ENCODE assay signal across 17 cellular contexts in the genomic region with DNA sequence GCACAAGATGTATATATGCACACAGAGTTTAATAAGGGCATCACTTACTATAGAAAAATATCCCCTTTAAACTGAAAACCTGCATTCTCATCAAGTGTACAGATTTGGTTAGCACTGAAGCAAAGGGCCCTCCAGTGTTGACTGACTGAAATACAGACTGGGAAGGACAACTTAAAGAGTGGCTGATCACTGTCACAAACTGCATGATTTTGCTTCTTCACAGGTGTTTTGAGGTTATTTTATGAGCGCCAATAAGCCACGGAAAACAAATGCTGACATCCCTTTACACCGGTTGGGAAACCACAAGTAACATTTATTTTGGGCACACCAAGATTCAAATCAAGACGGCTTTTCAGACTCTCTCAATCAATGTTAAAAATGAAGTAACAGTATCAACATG. TPM values are rescaled to one million over a fixed set of nuclear protein-coding genes. Genes with fewer than 3 reads are reported as not detected.
DNase-seq lines count a peak whose midpoint lies in the region; ATAC-seq, FAIRE-seq and TF ChIP-seq lines count a peak whose summit lies in the region.
"Had no signal": no experiment of that assay in that cellular context is flagged by ENCODE, and none has a peak within 500 bp of the region (broad histone marks: within the 10 kb centered on the region; RNA-seq: fewer than 3 reads in every experiment).

No MANE protein-coding gene starts in this region.

- no peak overlapping the region; the same call in 1 of the 2 replicates for H3K9ac ChIP-seq in KMS-11
- no peak overlapping the region for H3K9ac ChIP-seq in GM12878 (ENCODE audit: control insufficient read depth, insufficient read depth, low read length)

- H3K4me1 Mint-ChIP-seq in activated CD4-positive, alpha-beta memory T cell treated with anti-CD3 and anti-CD28 coated beads, Interleukin-2, amount 10 ng/mL, durations not matched to agents 7 days and 5 days, result peaks cover 24% of the 10 kb centered on the region
- peaks cover 4% of the 10 kb centered on the region for H3K4me1 Mint-ChIP-seq in activated CD4-positive, alpha-beta memory T cell treated with anti-CD3 and anti-CD28 coated beads for 36 hours (ENCODE audit: low read depth)
- peaks cover 17 to 36% (median 22%) of the 10 kb centered on the region in 4 donors for H3K4me1 Mint-ChIP-seq in CD4-positive, CD25-positive, alpha-beta regulatory T cell

- H4K20me1 ChIP-seq in KMS-11 (ENCODE audit: insufficient read depth) (no peaks in the 10 kb centered on the region; the same call in 1 of the 2 replicates), GM12878 (ENCODE audit: control insufficient read depth, insufficient read depth) (no peaks in the 10 kb centered on the region), osteoblast (ENCODE audit: insufficient read depth, low read length) (no peaks in the 10 kb centered on the region)

- H3K36me3 Mint-ChIP-seq in activated CD4-positive, alpha-beta memory T cell treated with anti-CD3 and anti-CD28 coated beads, Interleukin-2, amount 10 ng/mL, durations not matched to agents 7 days and 5 days (ENCODE audit: low read depth), result peaks cover 54% of the 10 kb centered on the region
- H3K36me3 Mint-ChIP-seq in activated CD4-positive, alpha-beta memory T cell treated with anti-CD3 and anti-CD28 coated beads for 36 hours, result peaks cover 46% of the 10 kb centered on the region
- H3K36me3 Mint-ChIP-seq in CD4-positive, CD25-positive, alpha-beta regulatory T cell, result peaks cover 31% of the 10 kb centered on the region

- no peak overlapping the region for H3K4me3 ChIP-seq in CD4-positive, CD25-positive, alpha-beta regulatory T cell (ENCODE audit: low read depth, low read length)
- H3K4me3 ChIP-seq in KMS-11 (IDR thresholded peaks at IDR 0.05; ENCODE audit: insufficient read depth, low read depth, low read length), result no peak overlapping the region
- H3K4me3 ChIP-seq in GM12878, result no peak overlapping the region
- no peak overlapping the region for H3K4me3 ChIP-seq in osteoblast (ENCODE audit: insufficient read depth, low read length)
- H3K4me3 ChIP-seq: SJCRH30 had no signal

- in situ Hi-C loops in GM12878 (cut with MboI), result loop anchor here (25.0 kb wide), 1 partner anchor 938 kb away; no protein-coding TSS in a partner anchor

- WGBS in GM12878 (ENCODE audit: insufficient coverage, insufficient replicate concordance, low lambda C conversion rate, missing lambda C conversion rate), result 15% methylated on average over 4 of the region's 4 CpGs

- TF ChIP-seq POLR2A in GM12878 (IDR thresholded peaks at IDR 0.05; ENCODE audit: low read depth, low read length), result no peak

- no peak for ATAC-seq in CD4-positive, CD25-positive, alpha-beta regulatory T cell (ENCODE audit: low read depth in 2 of 2)
- ATAC-seq in GM12878, result no peak
- ATAC-seq: PC-3 had no signal

- POLR2A ChIA-PET in activated CD4-positive, alpha-beta memory T cell treated with anti-CD3 and anti-CD28 coated beads, Interleukin-2, amount 10 ng/mL, durations not matched to agents 7 days and 5 days (lab: Charles Lee), result no interaction called here
- POLR2A ChIA-PET in activated CD4-positive, alpha-beta memory T cell treated with anti-CD3 and anti-CD28 coated beads for 36 hours (lab: Charles Lee), result no interaction called here
- POLR2A ChIA-PET in GM12878 (lab: Charles Lee), result no interaction called here

- no peak for DNase-seq in activated CD4-positive, alpha-beta memory T cell treated with anti-CD3 and anti-CD28 coated beads, Interleukin-2, amount 10 ng/mL, durations not matched to agents 7 days and 5 days
- DNase-seq in activated CD4-positive, alpha-beta memory T cell treated with anti-CD3 and anti-CD28 coated beads for 36 hours, result no peak
- peak in 1 of 3 donors; percentile 31 for DNase-seq in CD4-positive, CD25-positive, alpha-beta regulatory T cell
- no peak for DNase-seq in GM12878 (ENCODE audit: low read depth, low spot score)
- no peak for DNase-seq in NCI-H1105 treated with DMSO at 0.1 percent for 48 hours (lab: John Stamatoyannopoulos, UW)
- DNase-seq in osteoblast (ENCODE audit: insufficient read length, low spot score, missing footprints), result no peak
- DNase-seq: Calu3; CD4-positive, alpha-beta memory T cell; DMS53; NCI-H1436; NCI-H2029; NCI-H345; NCI-H524 treated with DMSO at 0.1 percent for 48 hours; PC-3 had no signal

- SMC1A ChIA-PET in GM12878 (lab: Charles Lee; ENCODE audit: uncharacterized antibody, unreplicated experiment), result no interaction called here

- H3K9me3 ChIP-seq in CD4-positive, CD25-positive, alpha-beta regulatory T cell (ENCODE audit: control insufficient read depth in 2 of 2, low read length in 2 of 2), result no peaks in the 10 kb centered on the region
- H3K9me3 ChIP-seq in GM12878 (replicated peaks; ENCODE audit: control insufficient read depth, insufficient read depth, low read length), result no peaks in the 10 kb centered on the region
- no peaks in the 10 kb centered on the region for H3K9me3 ChIP-seq in osteoblast (ENCODE audit: low read depth, low read length)
- H3K9me3 ChIP-seq: SJCRH30 had no signal

- H2AFZ ChIP-seq in KMS-11 (ENCODE audit: low read depth), result no peak overlapping the region
- H2AFZ ChIP-seq in GM12878 (ENCODE audit: control insufficient read depth, low read depth, low read length), result no peak overlapping the region
- H2AFZ ChIP-seq in osteoblast (ENCODE audit: low read length), result no peak overlapping the region

- TF ChIP-seq RAD21 in GM12878 (IDR thresholded peaks at IDR 0.05; ENCODE audit: insufficient read depth, low read depth, low read length), result no peak

- H3K27me3 ChIP-seq in CD4-positive, CD25-positive, alpha-beta regulatory T cell (ENCODE audit: control insufficient read depth, insufficient read depth, low read length), result no peaks in the 10 kb centered on the region
- H3K27me3 ChIP-seq in KMS-11 (ENCODE audit: insufficient read depth, low read depth) (no peaks in the 10 kb centered on the region), GM12878 (replicated peaks in 1 of 2; ENCODE audit: control insufficient read depth in 2 of 2, insufficient read depth in 2 of 2, low read length in 1 of 2) (no peaks in the 10 kb centered on the region), osteoblast (ENCODE audit: insufficient read depth, low read length) (no peaks in the 10 kb centered on the region)
- H3K27me3 ChIP-seq: SJCRH30 had no signal

- peak overlapping the region; percentile 51 for H3K27ac Mint-ChIP-seq in activated CD4-positive, alpha-beta memory T cell treated with anti-CD3 and anti-CD28 coated beads, Interleukin-2, amount 10 ng/mL, durations not matched to agents 7 days and 5 days
- H3K27ac Mint-ChIP-seq in activated CD4-positive, alpha-beta memory T cell treated with anti-CD3 and anti-CD28 coated beads for 36 hours, result no peak overlapping the region
- H3K27ac Mint-ChIP-seq in CD4-positive, CD25-positive, alpha-beta regulatory T cell, result peak overlapping the region in 2 of 3 donors; percentile 20 to 32

- H3K27me3 Mint-ChIP-seq in activated CD4-positive, alpha-beta memory T cell treated with anti-CD3 and anti-CD28 coated beads, Interleukin-2, amount 10 ng/mL, durations not matched to agents 7 days and 5 days, result no peaks in the 10 kb centered on the region
- H3K27me3 Mint-ChIP-seq in activated CD4-positive, alpha-beta memory T cell treated with anti-CD3 and anti-CD28 coated beads for 36 hours, result no peaks in the 10 kb centered on the region
- H3K27me3 Mint-ChIP-seq in CD4-positive, CD25-positive, alpha-beta regulatory T cell, result no peaks in the 10 kb centered on the region
- H3K27me3 Mint-ChIP-seq: CD4-positive, alpha-beta memory T cell had no signal

- CTCF ChIA-PET in activated CD4-positive, alpha-beta memory T cell treated with anti-CD3 and anti-CD28 coated beads, Interleukin-2, amount 10 ng/mL, durations not matched to agents 7 days and 5 days (lab: Charles Lee), result no interaction called here
- CTCF ChIA-PET in activated CD4-positive, alpha-beta memory T cell treated with anti-CD3 and anti-CD28 coated beads for 36 hours (lab: Charles Lee), result no interaction called here
- CTCF ChIA-PET in GM12878 (lab: Yijun Ruan, JAX), result no interaction called here

- peaks cover 57% of the 10 kb centered on the region for H3K36me3 ChIP-seq in CD4-positive, CD25-positive, alpha-beta regulatory T cell (ENCODE audit: control insufficient read depth, insufficient read depth, low read length)
- H3K36me3 ChIP-seq in KMS-11 (ENCODE audit: insufficient read depth) (no peaks in the 10 kb centered on the region), GM12878 (ENCODE audit: control insufficient read depth in 2 of 2, insufficient read depth in 2 of 2, low read length in 1 of 2) (peaks cover 9 to 34% of the 10 kb centered on the region in 2 experiments), osteoblast (ENCODE audit: insufficient read depth, low read length) (peaks cover 30% of the 10 kb centered on the region)

- RAD21 ChIA-PET in GM12878 (lab: Charles Lee; ENCODE audit: unreplicated experiment), result no interaction called here

- intact Hi-C loops in activated CD4-positive, alpha-beta memory T cell treated with anti-CD3 and anti-CD28 coated beads for 36 hours (cut with micrococcal nuclease), result no loop called here
- intact Hi-C loops in GM12878 (cut with micrococcal nuclease; ENCODE audit: unreplicated experiment), result loop anchor here (5.0 kb wide), 2 partner anchors 82 to 262 kb away; a partner anchor contains a TSS

- no peaks in the 10 kb centered on the region for H3K9me3 Mint-ChIP-seq in activated CD4-positive, alpha-beta memory T cell treated with anti-CD3 and anti-CD28 coated beads, Interleukin-2, amount 10 ng/mL, durations not matched to agents 7 days and 5 days
- H3K9me3 Mint-ChIP-seq in activated CD4-positive, alpha-beta memory T cell treated with anti-CD3 and anti-CD28 coated beads for 36 hours, result no peaks in the 10 kb centered on the region
- H3K9me3 Mint-ChIP-seq in CD4-positive, CD25-positive, alpha-beta regulatory T cell, result no peaks in the 10 kb centered on the region

- BruUV-seq in GM12878 (replicated peaks; lab: Mats Ljungman, UMichigan), result TSS peak; percentile 45

- no peak for TF ChIP-seq CTCF in KMS-11 (conservative IDR thresholded peaks at IDR 0.05; ENCODE audit: low read depth, low read length)
- no peak for TF ChIP-seq CTCF in GM12878 (IDR thresholded peaks at IDR 0.05 in 2 of 3, conservative IDR thresholded peaks at IDR 0.05 in 1 of 3; ENCODE audit: control insufficient read depth in 2 of 3, extremely low read depth in 1 of 3, insufficient read depth in 1 of 3, low read depth in 3 of 3, low read length in 3 of 3)
- TF ChIP-seq CTCF in osteoblast (IDR thresholded peaks at IDR 0.05; ENCODE audit: extremely low read depth, low read depth, low read length), result no peak

- no peaks in the 10 kb centered on the region for H3K4me1 ChIP-seq in CD4-positive, CD25-positive, alpha-beta regulatory T cell (ENCODE audit: control insufficient read depth, insufficient read depth, low read length, poor library complexity, severe bottlenecking)
- H3K4me1 ChIP-seq in KMS-11 (ENCODE audit: low read depth, poor library complexity, severe bottlenecking) (peaks cover 71% of the 10 kb centered on the region), GM12878 (ENCODE audit: control insufficient read depth, insufficient read depth, low read length) (no peaks in the 10 kb centered on the region), osteoblast (ENCODE audit: insufficient read depth, low read length) (peaks cover 16% of the 10 kb centered on the region)

- no peak overlapping the region for H3K4me3 Mint-ChIP-seq in activated CD4-positive, alpha-beta memory T cell treated with anti-CD3 and anti-CD28 coated beads, Interleukin-2, amount 10 ng/mL, durations not matched to agents 7 days and 5 days
- no peak overlapping the region for H3K4me3 Mint-ChIP-seq in activated CD4-positive, alpha-beta memory T cell treated with anti-CD3 and anti-CD28 coated beads for 36 hours
- no peak overlapping the region for H3K4me3 Mint-ChIP-seq in CD4-positive, CD25-positive, alpha-beta regulatory T cell
- H3K4me3 Mint-ChIP-seq: CD4-positive, alpha-beta memory T cell had no signal

- peak overlapping the region; percentile 26 for H3K4me2 ChIP-seq in KMS-11
- no peak overlapping the region for H3K4me2 ChIP-seq in GM12878 (ENCODE audit: control insufficient read depth, insufficient read depth)
- no peak overlapping the region for H3K4me2 ChIP-seq in osteoblast (ENCODE audit: insufficient read depth, low read length)

- H3K27ac ChIP-seq in CD4-positive, CD25-positive, alpha-beta regulatory T cell (ENCODE audit: insufficient read depth, low read length, poor library complexity, severe bottlenecking), result no peak overlapping the region
- H3K27ac ChIP-seq in KMS-11 (peak overlapping the region; percentile 40), GM12878 (ENCODE audit: control insufficient read depth, insufficient read depth) (no peak overlapping the region), osteoblast (ENCODE audit: low read depth, low read length) (no peak overlapping the region)
- H3K27ac ChIP-seq: SJCRH30 had no signal

- H3K79me2 ChIP-seq in KMS-11 (ENCODE audit: insufficient read depth, low read depth), result no peaks in the 10 kb centered on the region
- no peaks in the 10 kb centered on the region; the same call in 1 of the 2 replicates for H3K79me2 ChIP-seq in GM12878 (ENCODE audit: control insufficient read depth, insufficient read depth, low read length)
- no peaks in the 10 kb centered on the region for H3K79me2 ChIP-seq in osteoblast (ENCODE audit: insufficient read depth, low read length)

- no peak for FAIRE-seq in GM12878 (lab: Jason Lieb, UNC)
- FAIRE-seq: H54 had no signal

- no peak for TF ChIP-seq EP300 in GM12878 (IDR thresholded peaks at IDR 0.05; ENCODE audit: borderline replicate concordance in 1 of 2, control insufficient read depth in 1 of 2, low read depth in 2 of 2, low read length in 2 of 2)

RNA-seq across cellular contexts. Expression of a gene that starts 30.9 kb away (rescaled TPM):
- under 1 TPM in 1 of 2 experiments, not detected in 1; 0.15 TPM for total RNA-seq in activated CD4-positive, alpha-beta memory T cell treated with anti-CD3 and anti-CD28 coated beads, Interleukin-2, amount 10 ng/mL, durations not matched to agents 7 days and 5 days
- 1 to 10 TPM; 1.1 to 1.7 TPM for total RNA-seq in activated CD4-positive, alpha-beta memory T cell treated with anti-CD3 and anti-CD28 coated beads for 36 hours
- total RNA-seq in CD4-positive, CD25-positive, alpha-beta regulatory T cell, result 0.84 TPM
- not detected for polyA plus RNA-seq in CD4-positive, CD25-positive, alpha-beta regulatory T cell
- total RNA-seq in GM12878 (2013; cell fraction: nucleolus; rRNA removed), result 3.1 TPM in 2 replicates
- total RNA-seq in GM12878 (2014; rRNA removed), result 0.06 TPM in 1 of 2 replicates, not detected in the other
- total RNA-seq in GM12878 (2014; rRNA removed; fragmentation: Illumina TruSeq; extraction: Trizol), result 0.04 TPM in 1 of 2 replicates, not detected in the other
- 0.05 and 0.21 TPM in 2 replicates for total RNA-seq in GM12878 (2021)
- polyA plus RNA-seq in GM12878 (2011; ENCODE audit: low read depth), result 0.37 TPM
- 0.73 and 0.96 TPM in 2 replicates for polyA plus RNA-seq in GM12878 (2011; rRNA removed)
- polyA plus RNA-seq in GM12878 (2011; cell fraction: cytosol; rRNA removed), result 0.75 and 0.97 TPM in 2 replicates
- polyA plus RNA-seq in GM12878 (2011; cell fraction: nucleus; rRNA removed), result 2.2 and 2.9 TPM in 2 replicates
- polyA plus RNA-seq in GM12878 (2012), result 0.72 and 1.0 TPM in 2 replicates
- 0.09 TPM in 1 of 2 replicates, not detected in the other for polyA plus RNA-seq in GM12878 (2014; fragmentation: Illumina TruSeq; extraction: Trizol)
- polyA plus RNA-seq in GM12878 (2014; fragmentation: Nextera tagmentation; extraction: Ambion mirVana), result not detected
- polyA plus RNA-seq in GM12878 (2014; rRNA removed), result 0.08 and 0.09 TPM in 2 replicates
- polyA plus RNA-seq in GM12878 (2016; fragmentation: Nextera tagmentation; extraction: Ambion mirVana), result under 1 TPM in 1 of 2 experiments, not detected in 1; 0.09 TPM
- polyA minus RNA-seq in GM12878 (2011; rRNA and poly(A)+ RNA removed), result 1.2 and 1.7 TPM in 2 replicates
- 0.40 and 0.73 TPM in 2 replicates for polyA minus RNA-seq in GM12878 (2011; cell fraction: cytosol; rRNA and poly(A)+ RNA removed)
- 0.67 and 1.1 TPM in 2 replicates for polyA minus RNA-seq in GM12878 (2011; cell fraction: nucleus; rRNA and poly(A)+ RNA removed)
- under 0.01 and 0.29 TPM in 2 replicates for total RNA-seq in osteoblast
- polyA plus RNA-seq: CD4-positive, alpha-beta memory T cell had no signal
